ENCODE assay signal across 1 cellular context in genomic region chr2:20195012-20195411, GRCh38. TPM values are rescaled to one million over a fixed set of nuclear protein-coding genes. Genes with fewer than 3 reads are reported as not detected.
"Had no signal": no experiment of that assay in that cellular context is flagged by ENCODE, and none has a peak within 500 bp of the region (broad histone marks: within the 10 kb centered on the region; RNA-seq: fewer than 3 reads in every experiment).

No MANE protein-coding gene starts in this region.

RNA-seq across cellular contexts. Expression of gene SDC1, which starts 29.9 kb away (rescaled TPM):
- total RNA-seq: T-helper 1 cell treated with Interleukin-12 subunit alpha and Interleukin-12 subunit beta and Interleukin-4 antibody, amounts not matched to agents 30 ng/mL and 1 ng/mL, for 36 hours had no signal
